ENCODE assay signal across 23 cellular contexts in the genomic region with DNA sequence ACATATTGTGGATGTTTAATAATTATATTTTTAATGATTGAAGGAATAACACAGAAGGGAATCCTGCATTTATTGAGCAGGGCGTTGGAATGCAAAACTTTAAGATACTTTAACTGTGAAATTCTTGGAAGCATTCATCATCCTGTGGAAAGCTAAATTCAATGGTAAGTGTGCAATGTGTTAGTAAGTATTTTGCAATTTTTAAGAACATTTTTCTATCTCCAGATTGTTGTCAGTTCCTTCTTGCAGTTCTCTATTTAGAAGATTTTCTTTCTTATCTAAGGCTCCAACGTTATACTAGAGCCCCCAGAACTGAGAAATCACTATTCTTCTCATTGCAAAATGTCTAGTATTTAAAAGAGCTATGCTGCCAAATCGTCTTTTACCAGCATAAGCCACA.
"Had no signal": no experiment of that assay in that cellular context is flagged by ENCODE, and none has a peak within 500 bp of the region (broad histone marks: within the 10 kb centered on the region; RNA-seq: fewer than 3 reads in every experiment).

No MANE protein-coding gene starts in this region.

- H2AFZ ChIP-seq: hepatocyte had no signal

- H3K36me3 ChIP-seq: left ventricle myocardium inferior, prostate gland, tibial nerve, vagina had no signal

- H3K9me3 ChIP-seq: left ventricle myocardium inferior, prostate gland, tibial nerve, vagina had no signal

- H3K27ac Mint-ChIP-seq: activated B cell treated with CpG ODN at 0.5 μM for 24 hours; activated CD4-positive, alpha-beta T cell treated with anti-CD3 and anti-CD28 coated beads, Interleukin-2, amount 10 ng/mL, durations not matched to agents 24 days and 14 days; activated naive CD8-positive, alpha-beta T cell treated with anti-CD3 and anti-CD28 coated beads for 36 hours; endodermal cell; natural killer cell treated with Interleukin-12 subunit alpha and Interleukin-12 subunit beta and Interleukin-15 and Interleukin-18, amount 100 ng/mL, for 72 hours had no signal

- FAIRE-seq: keratinocyte, small intestine had no signal

- H3K4me3 ChIP-seq: hepatocyte, left ventricle myocardium inferior, prostate gland, tibial nerve, vagina had no signal

- H3K4me1 Mint-ChIP-seq: activated B cell treated with CpG ODN at 0.5 μM for 24 hours; activated CD4-positive, alpha-beta T cell treated with anti-CD3 and anti-CD28 coated beads, Interleukin-2, amount 10 ng/mL, durations not matched to agents 24 days and 14 days; activated naive CD8-positive, alpha-beta T cell treated with anti-CD3 and anti-CD28 coated beads for 36 hours had no signal

- H3K79me2 ChIP-seq: hepatocyte had no signal

- H3K27me3 ChIP-seq: hepatocyte, tibial nerve, vagina had no signal

- H3K27ac ChIP-seq: hepatocyte, left ventricle myocardium inferior, prostate gland, tibial nerve, vagina had no signal

- H3K4me3 Mint-ChIP-seq: activated B cell treated with CpG ODN at 0.5 μM for 24 hours; activated CD4-positive, alpha-beta T cell treated with anti-CD3 and anti-CD28 coated beads, Interleukin-2, amount 10 ng/mL, durations not matched to agents 24 days and 14 days; activated naive CD8-positive, alpha-beta T cell treated with anti-CD3 and anti-CD28 coated beads for 36 hours; endodermal cell; natural killer cell treated with Interleukin-12 subunit alpha and Interleukin-12 subunit beta and Interleukin-15 and Interleukin-18, amount 100 ng/mL, for 72 hours had no signal

- H3K4me1 ChIP-seq: left ventricle myocardium inferior, prostate gland, tibial nerve, vagina had no signal

- DNase-seq: activated B cell treated with CpG ODN at 0.5 μM for 24 hours; activated CD4-positive, alpha-beta T cell treated with anti-CD3 and anti-CD28 coated beads, Interleukin-2, amount 10 ng/mL, durations not matched to agents 24 days and 14 days; activated CD8-positive, alpha-beta memory T cell treated with anti-CD3 and anti-CD28 coated beads for 24 hours; activated naive CD8-positive, alpha-beta T cell treated with anti-CD3 and anti-CD28 coated beads for 36 hours; anterior cingulate cortex; cerebellar nuclear complex; endodermal cell; left ventricle myocardium inferior; mesenchymal stem cell; nucleus accumbens; right cardiac atrium; small intestine; stimulated activated CD4-positive, alpha-beta T cell treated with anti-CD3 and anti-CD28 coated beads, Interleukin-4, amount 100 ng/mL, for 4 hours; stimulated activated CD8-positive, alpha-beta memory T cell treated with anti-CD3 and anti-CD28 coated beads, Interleukin-4, amount 100 ng/mL, for 48 hours; stimulated activated naive CD4-positive, alpha-beta T cell treated with Interleukin-2 at 50 U/mL for 16 hours; substantia nigra; T-helper 2 cell had no signal

- ATAC-seq: natural killer cell treated with Interleukin-12 subunit alpha and Interleukin-12 subunit beta and Interleukin-15 and Interleukin-18, amount 100 ng/mL, for 72 hours; right cardiac atrium had no signal

- H3K4me2 ChIP-seq: hepatocyte had no signal

- H3K9me3 Mint-ChIP-seq: activated B cell treated with CpG ODN at 0.5 μM for 24 hours; activated CD4-positive, alpha-beta T cell treated with anti-CD3 and anti-CD28 coated beads, Interleukin-2, amount 10 ng/mL, durations not matched to agents 24 days and 14 days; activated naive CD8-positive, alpha-beta T cell treated with anti-CD3 and anti-CD28 coated beads for 36 hours; endodermal cell; natural killer cell treated with Interleukin-12 subunit alpha and Interleukin-12 subunit beta and Interleukin-15 and Interleukin-18, amount 100 ng/mL, for 72 hours had no signal

- H3K36me3 Mint-ChIP-seq: activated naive CD8-positive, alpha-beta T cell treated with anti-CD3 and anti-CD28 coated beads for 36 hours; natural killer cell treated with Interleukin-12 subunit alpha and Interleukin-12 subunit beta and Interleukin-15 and Interleukin-18, amount 100 ng/mL, for 72 hours had no signal
